24 cellular contexts compared by ENCODE assay signal in genomic region chr14:73233564-73233963, GRCh38.
"Had no signal": no experiment of that assay in that cellular context is flagged by ENCODE, and none has a peak within 500 bp of the region (broad histone marks: within the 10 kb centered on the region; RNA-seq: fewer than 3 reads in every experiment).

No MANE protein-coding gene starts in this region.

- H3K4me2 ChIP-seq: neural progenitor cell had no signal

- FAIRE-seq: TTC549 had no signal

- H3K27me3 ChIP-seq: thyroid gland had no signal

- H2AFZ ChIP-seq: neural progenitor cell had no signal

- H3K27ac Mint-ChIP-seq: activated CD4-positive, alpha-beta T cell treated with anti-CD3 and anti-CD28 coated beads, Interleukin-2, amount 10 ng/mL, durations not matched to agents 7 days and 5 days; activated CD8-positive, alpha-beta memory T cell treated with anti-CD3 and anti-CD28 coated beads, Interleukin-2, amount 10 ng/mL, durations not matched to agents 7 days and 5 days; activated CD8-positive, alpha-beta T cell treated with anti-CD3 and anti-CD28 coated beads for 36 hours; activated naive CD4-positive, alpha-beta T cell treated with anti-CD3 and anti-CD28 coated beads, Interleukin-2, amount 10 ng/mL, durations not matched to agents 7 days and 5 days; progenitor cell of endocrine pancreas; stimulated activated naive CD8-positive, alpha-beta T cell treated with anti-CD3 and anti-CD28 coated beads, Interleukin-15, Interleukin-2, amounts not matched to agents 100 ng/mL and 50 ng/mL, for 24 hours had no signal

- H3K4me3 Mint-ChIP-seq: activated CD4-positive, alpha-beta T cell treated with anti-CD3 and anti-CD28 coated beads, Interleukin-2, amount 10 ng/mL, durations not matched to agents 7 days and 5 days; activated CD8-positive, alpha-beta memory T cell treated with anti-CD3 and anti-CD28 coated beads, Interleukin-2, amount 10 ng/mL, durations not matched to agents 7 days and 5 days; activated CD8-positive, alpha-beta T cell treated with anti-CD3 and anti-CD28 coated beads for 36 hours; activated naive CD4-positive, alpha-beta T cell treated with anti-CD3 and anti-CD28 coated beads, Interleukin-2, amount 10 ng/mL, durations not matched to agents 7 days and 5 days; neural progenitor cell; stimulated activated naive CD8-positive, alpha-beta T cell treated with anti-CD3 and anti-CD28 coated beads, Interleukin-15, Interleukin-2, amounts not matched to agents 100 ng/mL and 50 ng/mL, for 24 hours had no signal

- H3K4me3 ChIP-seq: lower lobe of right lung, mucosa of descending colon, neural progenitor cell, spleen, thyroid gland, upper lobe of right lung had no signal

- DNase-seq: activated CD4-positive, alpha-beta T cell treated with anti-CD3 and anti-CD28 coated beads, Interleukin-2, amount 10 ng/mL, durations not matched to agents 7 days and 5 days; activated CD4-positive, CD25-positive, alpha-beta regulatory T cell treated with anti-CD3 and anti-CD28 coated beads, Interleukin-2, amount 50 U/mL, for 72 hours; activated CD8-positive, alpha-beta memory T cell treated with anti-CD3 and anti-CD28 coated beads, Interleukin-2, amount 10 ng/mL, durations not matched to agents 7 days and 5 days; activated CD8-positive, alpha-beta T cell treated with anti-CD3 and anti-CD28 coated beads for 36 hours; activated effector memory CD4-positive, alpha-beta T cell treated with anti-CD3 and anti-CD28 coated beads, Interleukin-2, amount 50 U/mL, for 16 hours; activated naive CD4-positive, alpha-beta T cell treated with anti-CD3 and anti-CD28 coated beads, Interleukin-2, amount 10 ng/mL, durations not matched to agents 7 days and 5 days; activated T-cell treated with anti-CD3 and anti-CD28 coated beads for 4 hours; amygdala; cerebellar nuclear complex; cortex of kidney; foreskin fibroblast; lower lobe of right lung; mucosa of descending colon; retina; spleen; stimulated activated CD4-positive, alpha-beta T cell treated with anti-CD3 and anti-CD28 coated beads, Interleukin-4, amount 100 ng/mL, for 1 hour; thyroid gland; upper lobe of right lung; WERI-Rb-1 had no signal

- H3K27ac ChIP-seq: epithelial cell of prostate, lower lobe of right lung, neural progenitor cell, thyroid gland, upper lobe of right lung, WERI-Rb-1 had no signal

- ATAC-seq: activated CD8-positive, alpha-beta memory T cell treated with anti-CD3 and anti-CD28 coated beads, Interleukin-2, amount 10 ng/mL, durations not matched to agents 7 days and 5 days; activated CD8-positive, alpha-beta T cell treated with anti-CD3 and anti-CD28 coated beads for 36 hours; lower lobe of right lung; mucosa of descending colon; upper lobe of right lung had no signal

- H3K9me3 Mint-ChIP-seq: activated CD4-positive, alpha-beta T cell treated with anti-CD3 and anti-CD28 coated beads, Interleukin-2, amount 10 ng/mL, durations not matched to agents 7 days and 5 days; activated CD8-positive, alpha-beta T cell treated with anti-CD3 and anti-CD28 coated beads for 36 hours; activated naive CD4-positive, alpha-beta T cell treated with anti-CD3 and anti-CD28 coated beads, Interleukin-2, amount 10 ng/mL, durations not matched to agents 7 days and 5 days; stimulated activated naive CD8-positive, alpha-beta T cell treated with anti-CD3 and anti-CD28 coated beads, Interleukin-15, Interleukin-2, amounts not matched to agents 100 ng/mL and 50 ng/mL, for 24 hours had no signal

- H3K36me3 ChIP-seq: lower lobe of right lung, neural progenitor cell, thyroid gland, upper lobe of right lung, WERI-Rb-1 had no signal

- H3K36me3 Mint-ChIP-seq: activated naive CD4-positive, alpha-beta T cell treated with anti-CD3 and anti-CD28 coated beads, Interleukin-2, amount 10 ng/mL, durations not matched to agents 7 days and 5 days; neural progenitor cell had no signal

- H3K9ac ChIP-seq: neural progenitor cell had no signal
